In genomic region chr13:111632906-111633305, GRCh38 we compare ENCODE assay signal across 20 cellular contexts.
DNase-seq lines count a peak whose midpoint lies in the region; TF ChIP-seq lines count a peak whose summit lies in the region.
"Had no signal": no experiment of that assay in that cellular context is flagged by ENCODE, and none has a peak within 500 bp of the region (broad histone marks: within the 10 kb centered on the region; RNA-seq: fewer than 3 reads in every experiment).

No MANE protein-coding gene starts in this region.

- H3K4me3 ChIP-seq in NT2/D1 (ENCODE audit: insufficient read length, low read depth) (no peak overlapping the region), suprapubic skin (no peak overlapping the region), thyroid gland (replicated peaks in 1 of 3) (no peak overlapping the region)
- H3K4me3 ChIP-seq: A549, dorsolateral prefrontal cortex had no signal

- WGBS in suprapubic skin: 29% methylated on average over 8 of the region's 9 CpGs
- WGBS in thyroid gland, 2 donors: 29 to 44% methylated on average over 7 to 9 of the region's 9 CpGs

- DNase-seq in NCI-H1436 (lab: John Stamatoyannopoulos, UW) (peak; percentile 25), NT2/D1 (ENCODE audit: low read depth, low spot score) (peak; percentile 59), iPS-NIHi11 (ENCODE audit: low spot score) (peak; percentile 57), suprapubic skin (ENCODE audit: low spot score in 2 of 2) (no peak), amygdala (lab: John Stamatoyannopoulos, UW) (no peak), cerebellar cortex (ENCODE audit: low spot score) (no peak), thyroid gland (no peak)
- DNase-seq: activated CD4-positive, alpha-beta T cell treated with anti-CD3 and anti-CD28 coated beads for 4 hours; Caco-2; central memory CD4-positive, alpha-beta T cell; dorsolateral prefrontal cortex; GOT3; mesenchymal stem cell; naive B cell; NCI-H146; NCI-H345; SHP77 treated with DMSO at 0.1 percent for 48 hours had no signal

- H3K27ac ChIP-seq in C4-2B (peak overlapping the region; percentile 81), suprapubic skin (no peak overlapping the region), thyroid gland (no peak overlapping the region)
- H3K27ac ChIP-seq: A549, dorsolateral prefrontal cortex, HL-60 had no signal

- peaks cover 3% of the 10 kb centered on the region; the same call in 1 of the 2 replicates for H3K9me3 ChIP-seq in NT2/D1 (ENCODE audit: insufficient read depth, low read length)
- H3K9me3 ChIP-seq in suprapubic skin: no peaks in the 10 kb centered on the region
- no peaks in the 10 kb centered on the region for H3K9me3 ChIP-seq in thyroid gland
- H3K9me3 ChIP-seq: A549, Caco-2 had no signal

- no peak for TF ChIP-seq EP300 in suprapubic skin (IDR thresholded peaks at IDR 0.05)

- TF ChIP-seq POLR2A in suprapubic skin (IDR thresholded peaks at IDR 0.05) (no peak), thyroid gland (IDR thresholded peaks at IDR 0.05) (no peak)

- no peaks in the 10 kb centered on the region for H3K36me3 ChIP-seq in NT2/D1 (ENCODE audit: insufficient read depth, insufficient read length, low read length)
- H3K36me3 ChIP-seq in suprapubic skin: no peaks in the 10 kb centered on the region
- no peaks in the 10 kb centered on the region for H3K36me3 ChIP-seq in thyroid gland

- TF ChIP-seq CTCF in C4-2B (conservative IDR thresholded peaks at IDR 0.05) (no peak), suprapubic skin (IDR thresholded peaks at IDR 0.05) (no peak), thyroid gland (IDR thresholded peaks at IDR 0.05) (no peak)

- intact Hi-C loops in thyroid gland (cut with DNase I): no loop called here

- H3K27me3 ChIP-seq in NT2/D1 (ENCODE audit: insufficient read depth, insufficient read length): no peaks in the 10 kb centered on the region
- peaks cover 20% of the 10 kb centered on the region for H3K27me3 ChIP-seq in suprapubic skin
- H3K27me3 ChIP-seq in thyroid gland: no peaks in the 10 kb centered on the region
- H3K27me3 ChIP-seq: dorsolateral prefrontal cortex had no signal

- H3K4me1 ChIP-seq in NT2/D1 (ENCODE audit: insufficient read depth, insufficient read length) (no peaks in the 10 kb centered on the region), suprapubic skin (no peaks in the 10 kb centered on the region), thyroid gland (no peaks in the 10 kb centered on the region)
- H3K4me1 ChIP-seq: A549, Caco-2 had no signal

- no peak overlapping the region for H3K9ac ChIP-seq in NT2/D1 (ENCODE audit: insufficient read length, low read depth)

Comparison
In these comparisons a context has a peak if more than half of its experiments do, and no peak if none do; other contexts are left out.
1. DNase-seq: peak in NCI-H1436 (single experiment), NT2/D1 (single experiment) and iPS-NIHi11 (single experiment); none in suprapubic skin (0 of 2), amygdala (0 of 56), cerebellar cortex (single experiment) and thyroid gland (0 of 2).